In the genomic region with DNA sequence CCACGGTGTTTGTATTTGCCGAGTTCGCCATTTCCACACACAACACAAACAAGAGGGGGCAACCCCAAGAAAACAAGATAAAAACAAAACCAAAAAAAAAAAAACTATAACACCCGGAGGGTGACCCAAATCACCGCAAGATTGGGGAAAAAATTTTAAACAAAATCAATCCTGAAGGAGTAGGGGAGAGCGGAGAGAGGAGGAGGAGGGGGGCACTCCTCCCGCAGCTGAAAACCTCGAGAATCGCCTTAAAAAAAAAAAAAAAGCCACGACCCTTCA, we compare ENCODE assay signal across 8 cellular contexts. TPM values are rescaled to one million over a fixed set of nuclear protein-coding genes. Genes with fewer than 3 reads are reported as not detected.
DNase-seq lines count a peak whose midpoint lies in the region; ATAC-seq and TF ChIP-seq lines count a peak whose summit lies in the region.

No MANE protein-coding gene starts in this region.

- H3K4me3 ChIP-seq in CD4-positive, alpha-beta memory T cell (ENCODE audit: low read length in 2 of 2), result peak overlapping the region; percentile 61 to 81
- H3K4me3 ChIP-seq in NT2/D1 (ENCODE audit: insufficient read length, low read depth) (peak overlapping the region; percentile 53), ectodermal cell (ENCODE audit: insufficient read depth, low read depth, low read length) (peak overlapping the region; percentile 72)

- ATAC-seq in HG03432 (IDR thresholded peaks at IDR 0.05; ENCODE audit: unreplicated experiment), result no peak

- H3K27ac Mint-ChIP-seq in CD4-positive, alpha-beta memory T cell, result peak overlapping the region; percentile 96 to 99 (median 99)
- peak overlapping the region; percentile 97 for H3K27ac Mint-ChIP-seq in neural crest cell (ENCODE audit: unreplicated experiment)

- DNase-seq in CD4-positive, alpha-beta memory T cell, result no peak
- no peak for DNase-seq in NT2/D1 (ENCODE audit: low read depth, low spot score)
- no peak for DNase-seq in neural crest cell (ENCODE audit: low read depth, low spot score)
- DNase-seq in MV-4-11 (lab: John Stamatoyannopoulos, UW), result no peak
- DNase-seq in T-helper 9 cell, result no peak
- DNase-seq in DMS114 treated with DMSO at 0.1 percent for 48 hours (lab: John Stamatoyannopoulos, UW; ENCODE audit: unreplicated experiment), result no peak

- H3K27me3 Mint-ChIP-seq in CD4-positive, alpha-beta memory T cell, result no peaks in the 10 kb centered on the region
- H3K27me3 Mint-ChIP-seq in neural crest cell (ENCODE audit: low read depth), result peaks cover 8% of the 10 kb centered on the region

- H3K4me1 Mint-ChIP-seq in CD4-positive, alpha-beta memory T cell, result peaks cover 18 to 54% (median 34%) of the 10 kb centered on the region in 4 donors
- H3K4me1 Mint-ChIP-seq in neural crest cell, result peaks cover 43% of the 10 kb centered on the region

- peak overlapping the region; percentile 95 to 98 (median 96) for H3K4me3 Mint-ChIP-seq in CD4-positive, alpha-beta memory T cell
- peak overlapping the region; percentile 99 for H3K4me3 Mint-ChIP-seq in neural crest cell

- H3K36me3 ChIP-seq in CD4-positive, alpha-beta memory T cell (ENCODE audit: insufficient read depth, low read length), result peaks cover 9% of the 10 kb centered on the region
- peaks cover 12% of the 10 kb centered on the region for H3K36me3 ChIP-seq in NT2/D1 (ENCODE audit: insufficient read depth, insufficient read length, low read length)
- no peaks in the 10 kb centered on the region for H3K36me3 ChIP-seq in ectodermal cell (ENCODE audit: control insufficient read depth, insufficient read depth, low read length)

- CTCF ChIA-PET in CD4-positive, alpha-beta memory T cell (lab: Charles Lee; ENCODE audit: partially characterized antibody), result interaction anchor here (1.3 to 1.5 kb wide), 2 partner anchors 50 to 261 kb away, joined by 3 to 8 read pairs; no protein-coding TSS in a partner anchor

- H3K36me3 Mint-ChIP-seq in CD4-positive, alpha-beta memory T cell, result peaks cover 5 to 31% of the 10 kb centered on the region in 2 donors
- H3K36me3 Mint-ChIP-seq in neural crest cell (ENCODE audit: low read depth), result peaks cover 6% of the 10 kb centered on the region

- peak overlapping the region; percentile 82 for H3K9ac ChIP-seq in NT2/D1 (ENCODE audit: insufficient read length, low read depth)

- no peak for TF ChIP-seq CTCF in neural crest cell (conservative IDR thresholded peaks at IDR 0.05)

- 0% methylated on average over 10 of the region's 10 CpGs for whole genome bisulfite sequencing in ectodermal cell, 2 experiments

- peaks cover 0 to 6% (median 0%) of the 10 kb centered on the region in 8 donors for H3K9me3 Mint-ChIP-seq in CD4-positive, alpha-beta memory T cell
- no peaks in the 10 kb centered on the region for H3K9me3 Mint-ChIP-seq in neural crest cell

- no peaks in the 10 kb centered on the region for H3K27me3 ChIP-seq in CD4-positive, alpha-beta memory T cell (ENCODE audit: insufficient read depth, low read length)
- H3K27me3 ChIP-seq in NT2/D1 (ENCODE audit: insufficient read depth, insufficient read length) (no peaks in the 10 kb centered on the region), ectodermal cell (ENCODE audit: control insufficient read depth, insufficient read depth, low read length, poor library complexity, severe bottlenecking) (no peaks in the 10 kb centered on the region)

- POLR2A ChIA-PET in CD4-positive, alpha-beta memory T cell (lab: Charles Lee; ENCODE audit: partially characterized antibody), result interaction anchor here (0.6 to 3.8 kb wide), 20 partner anchors 9 to 312 kb away, joined by 3 to 49 read pairs (median 8); a partner anchor contains a TSS

- H3K27ac ChIP-seq in CD4-positive, alpha-beta memory T cell (ENCODE audit: low read depth, low read length), result peak overlapping the region; percentile 89
- peak overlapping the region; percentile 99 for H3K27ac ChIP-seq in ectodermal cell (ENCODE audit: insufficient read depth, low read depth, low read length, poor library complexity, severe bottlenecking)

- intact Hi-C loops in CD4-positive, alpha-beta memory T cell (cut with micrococcal nuclease), result loop anchor here (5.0 kb wide), 1 partner anchor 252 kb away; no protein-coding TSS in a partner anchor

- H3K9me3 ChIP-seq in CD4-positive, alpha-beta memory T cell (ENCODE audit: control insufficient read depth in 1 of 2, low read length in 2 of 2), result no peaks in the 10 kb centered on the region
- H3K9me3 ChIP-seq in NT2/D1 (ENCODE audit: insufficient read depth, low read length) (no peaks in the 10 kb centered on the region), ectodermal cell (ENCODE audit: control insufficient read depth, low read length) (no peaks in the 10 kb centered on the region)

- H3K4me1 ChIP-seq in CD4-positive, alpha-beta memory T cell (ENCODE audit: insufficient read depth, low read length), result peaks cover 39% of the 10 kb centered on the region
- H3K4me1 ChIP-seq in NT2/D1 (ENCODE audit: insufficient read depth, insufficient read length) (no peaks in the 10 kb centered on the region), ectodermal cell (ENCODE audit: control insufficient read depth, insufficient read depth, low read length) (peaks cover 4% of the 10 kb centered on the region)

RNA-seq across cellular contexts. Expression of a gene that starts 0.3 kb away (rescaled TPM):
- 10 to 100 TPM; 34.2 to 40.8 TPM for total RNA-seq in CD4-positive, alpha-beta memory T cell
- polyA plus RNA-seq in CD4-positive, alpha-beta memory T cell, result 10 to 100 TPM in 1 of 2 donors, 1 to 10 TPM in 1; 8.9 to 11.1 TPM
- polyA plus RNA-seq in ectodermal cell (2013, experiment 1 of 4), result 38.3 TPM
- polyA plus RNA-seq in ectodermal cell (2013, experiment 2 of 4), result 41.4 TPM
- 30.6 TPM for polyA plus RNA-seq in ectodermal cell (2013, experiment 3 of 4)
- 36.9 TPM for polyA plus RNA-seq in ectodermal cell (2013, experiment 4 of 4)
- total RNA-seq in neural crest cell, result 42.0 and 42.7 TPM in 2 replicates
